Comparison of ENCODE assay signal across 22 cellular contexts in the genomic region with DNA sequence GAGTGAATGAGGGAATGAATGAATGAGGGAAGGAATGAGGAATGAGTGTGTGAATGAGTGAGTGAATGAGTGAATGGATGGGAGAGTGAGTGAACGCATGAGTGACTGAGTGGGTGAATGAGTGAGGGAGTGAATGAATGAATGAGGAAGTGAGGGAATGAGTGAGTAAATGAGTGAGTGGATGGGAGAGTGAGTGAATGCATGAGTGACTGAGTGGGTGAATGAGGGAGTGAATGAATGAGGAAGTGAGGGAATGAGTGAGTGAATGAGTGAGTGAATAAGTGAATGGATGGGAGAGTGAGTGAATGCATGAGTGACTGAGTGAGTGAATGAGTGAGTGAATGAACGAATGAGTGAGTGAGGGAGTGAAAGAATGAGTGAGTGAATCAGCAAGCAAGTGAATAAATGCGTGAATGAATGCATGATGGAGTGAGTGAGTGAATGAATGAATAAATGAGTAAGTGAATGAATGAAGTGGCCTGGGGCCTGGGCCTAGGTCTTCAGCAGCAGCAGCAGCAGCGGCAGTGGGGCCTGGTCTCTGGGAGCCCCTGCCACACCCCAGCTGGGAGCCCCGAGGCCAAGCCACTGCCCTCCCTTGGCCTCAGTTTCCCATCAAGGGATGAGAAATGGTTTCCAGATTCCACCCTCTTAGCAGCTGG. TPM values are rescaled to one million over a fixed set of nuclear protein-coding genes. Genes with fewer than 3 reads are reported as not detected.
A peak's percentile ranks its signal among the peaks of the same experiment; 100 is the strongest.
DNase-seq lines count a peak whose midpoint lies in the region; ATAC-seq, FAIRE-seq and TF ChIP-seq lines count a peak whose summit lies in the region.
"Had no signal": no experiment of that assay in that cellular context is flagged by ENCODE, and none has a peak within 500 bp of the region (broad histone marks: within the 10 kb centered on the region; RNA-seq: fewer than 3 reads in every experiment).

No MANE protein-coding gene starts in this region.

- CTCF ChIA-PET in HEK293 (lab: Yijun Ruan, JAX) = interaction anchor here (0.9 kb wide), 1 partner anchor 116 kb away, joined by 3 read pairs; no protein-coding TSS in a partner anchor

- DNase-seq in Right ventricle myocardium inferior (ENCODE audit: missing footprints) (peak; percentile 55), left cardiac atrium (no peak), bronchial epithelial cell (ENCODE audit: low read depth) (no peak), urothelium cell line (ENCODE audit: low spot score) (no peak), coronary artery (ENCODE audit: low spot score) (no peak)
- no peak for DNase-seq in effector memory CD4-positive, alpha-beta T cell
- DNase-seq: Caco-2; CD4-positive, CD25-positive, alpha-beta regulatory T cell; CD8-positive, alpha-beta T cell; DMS153; DND-41; GM23248 had no signal

- H3K27ac ChIP-seq in HEK293 (ENCODE audit: extremely low read depth, low read depth, low read length) (no peak overlapping the region), coronary artery (no peak overlapping the region)
- H3K27ac ChIP-seq in effector memory CD4-positive, alpha-beta T cell (ENCODE audit: insufficient read depth, low read length, poor library complexity, severe bottlenecking) = no peak overlapping the region
- H3K27ac ChIP-seq: 22Rv1, C4-2B, GM23248 had no signal

- H3K36me3 ChIP-seq in HEK293 (ENCODE audit: control insufficient read depth in 2 of 2, insufficient read depth in 1 of 2, low read length in 2 of 2) = no peaks in the 10 kb centered on the region
- H3K36me3 ChIP-seq in bronchial epithelial cell (ENCODE audit: control insufficient read depth, insufficient read depth, low read length) = no peaks in the 10 kb centered on the region
- no peaks in the 10 kb centered on the region for H3K36me3 ChIP-seq in effector memory CD4-positive, alpha-beta T cell (ENCODE audit: control insufficient read depth, insufficient read depth, low read length)
- H3K36me3 ChIP-seq: HAP-1 had no signal

- H3K4me3 ChIP-seq in HEK293 (ENCODE audit: low read depth, low read length) = no peak overlapping the region
- no peak overlapping the region for H3K4me3 ChIP-seq in bronchial epithelial cell (ENCODE audit: low read depth, low read length)
- H3K4me3 ChIP-seq in coronary artery = no peak overlapping the region
- H3K4me3 ChIP-seq in effector memory CD4-positive, alpha-beta T cell (ENCODE audit: insufficient read depth, low read depth, low read length, poor library complexity, severe bottlenecking) = no peak overlapping the region
- H3K4me3 ChIP-seq: BLaER1, GM23248, HAP-1 had no signal

- FAIRE-seq in bronchial epithelial cell (lab: Jason Lieb, UNC) = peak; percentile 7
- FAIRE-seq in urothelium cell line (lab: Jason Lieb, UNC) = peak; percentile 83
- FAIRE-seq: A204.1, G401.6, GM19239, H54 had no signal

- no peaks in the 10 kb centered on the region for H3K4me1 ChIP-seq in HEK293 (ENCODE audit: control insufficient read depth, insufficient read depth, low read length)
- H3K4me1 ChIP-seq in effector memory CD4-positive, alpha-beta T cell (ENCODE audit: control insufficient read depth, insufficient read depth, low read length, poor library complexity, severe bottlenecking) = no peaks in the 10 kb centered on the region
- H3K4me1 ChIP-seq: Caco-2, HAP-1 had no signal

- no peak for ATAC-seq in Right ventricle myocardium inferior
- no peak for ATAC-seq in left cardiac atrium
- ATAC-seq: CD8-positive, alpha-beta T cell had no signal

- intact Hi-C loops in Right ventricle myocardium inferior (cut with DNase I) (no loop called here), left cardiac atrium (cut with DNase I) (no loop called here)

- POLR2A ChIA-PET in HEK293 (lab: Yijun Ruan, JAX) = no interaction called here

- no peaks in the 10 kb centered on the region for H3K9me3 ChIP-seq in HEK293 (ENCODE audit: control insufficient read depth, insufficient read depth, low read depth, low read length)
- H3K9me3 ChIP-seq in effector memory CD4-positive, alpha-beta T cell (ENCODE audit: control insufficient read depth, low read length) = no peaks in the 10 kb centered on the region
- H3K9me3 ChIP-seq: BLaER1, Caco-2, HAP-1 had no signal

- TF ChIP-seq CTCF in HEK293 (tag by site-specific recombination; IDR thresholded peaks at IDR 0.05) (no peak), bronchial epithelial cell (IDR thresholded peaks at IDR 0.05; ENCODE audit: insufficient read depth, low read length, severe bottlenecking) (no peak), coronary artery (IDR thresholded peaks at IDR 0.05) (no peak)

- no peaks in the 10 kb centered on the region for H3K27me3 ChIP-seq in bronchial epithelial cell (ENCODE audit: control insufficient read depth, insufficient read depth, low read length)
- H3K27me3 ChIP-seq in effector memory CD4-positive, alpha-beta T cell (replicated peaks; ENCODE audit: control insufficient read depth, insufficient read depth, low read length, poor library complexity, severe bottlenecking) = no peaks in the 10 kb centered on the region
- H3K27me3 ChIP-seq: BLaER1 had no signal

TF ChIP-seq in HEK293, 187 proteins besides CTCF, POLR2A, EP300 and RAD21:
- TF ChIP-seq ZNF366 (tag by site-specific recombination; conservative IDR thresholded peaks at IDR 0.05) = peak; percentile 82
- peak; percentile 98 for TF ChIP-seq PRDM1 (tag by site-specific recombination; IDR thresholded peaks at IDR 0.05)
- TF ChIP-seq ZNF24 (tag by site-specific recombination; IDR thresholded peaks at IDR 0.05) = peak; percentile 72
- no peak for TF ChIP-seq ZNF140 (tag by site-specific recombination; IDR thresholded peaks at IDR 0.05)
- no peak for TF ChIP-seq OVOL3 (tag by site-specific recombination; IDR thresholded peaks at IDR 0.05)
- no peak for TF ChIP-seq ZNF48 (tag by site-specific recombination; IDR thresholded peaks at IDR 0.05)

RNA-seq across cellular contexts. Expression of gene PSAPL1, which starts 16.2 kb away (rescaled TPM):
- not detected for total RNA-seq in Right ventricle myocardium inferior
- not detected for total RNA-seq in left cardiac atrium
- 0.26 TPM in 1 of 2 replicates, not detected in the other for total RNA-seq in bronchial epithelial cell
- total RNA-seq: B cell; CD4-positive, CD25-positive, alpha-beta regulatory T cell; CD8-positive, alpha-beta T cell; GM23248 had no signal
